22 cellular contexts compared by ENCODE assay signal in genomic region chr3:104612218-104612617, GRCh38.
DNase-seq lines count a peak whose midpoint lies in the region; ATAC-seq and TF ChIP-seq lines count a peak whose summit lies in the region.
"Had no signal": no experiment of that assay in that cellular context is flagged by ENCODE, and none has a peak within 500 bp of the region (broad histone marks: within the 10 kb centered on the region; RNA-seq: fewer than 3 reads in every experiment).

No MANE protein-coding gene starts in this region.

- H3K36me3 ChIP-seq in breast epithelium: no peaks in the 10 kb centered on the region

- peak overlapping the region; percentile 41 to 64 for H3K27ac ChIP-seq in breast epithelium
- H3K27ac ChIP-seq: GM23248 had no signal

- CTCF ChIA-PET in MCF 10A (lab: Yijun Ruan, JAX): interaction anchor here (1.0 to 3.5 kb wide), 5 partner anchors 8 to 755 kb away, joined by 3 to 19 read pairs (median 5); partner anchors contain the start of gene ALCAM

- H3K4me3 Mint-ChIP-seq in MCF 10A (ENCODE audit: unreplicated experiment): no peak overlapping the region
- H3K4me3 Mint-ChIP-seq: IgD-negative memory B cell, T-cell had no signal

- DNase-seq in breast epithelium (ENCODE audit: low spot score in 2 of 2) (peak in 1 of 2 donors; percentile 25), MCF 10A (ENCODE audit: unreplicated experiment) (no peak), NCI-H69 (lab: John Stamatoyannopoulos, UW) (peak; percentile 45), left colon (peak in 1 of 2 donors; percentile 32), posterior cingulate gyrus (no peak)
- DNase-seq in activated naive CD4-positive, alpha-beta T cell treated with anti-CD3 and anti-CD28 coated beads, Interleukin-2, amount 50 U/mL, for 72 hours (ENCODE audit: low spot score in 2 of 2): no peak
- DNase-seq: AML-193, DMS 273 treated with DMSO at 0.1 percent for 48 hours, GDM1, GM23248, Karpas-422, NCI-H1092 treated with DMSO at 0.1 percent for 48 hours, NCI-H187, NCI-H2107, NCI-H345, NCI-H524 treated with DMSO at 0.1 percent for 48 hours, OCI-M1, SHP77 treated with DMSO at 0.1 percent for 48 hours, SK-N-SH, T-cell had no signal

- no peaks in the 10 kb centered on the region for H3K4me1 ChIP-seq in breast epithelium

- H3K27ac Mint-ChIP-seq in MCF 10A (ENCODE audit: low read depth, unreplicated experiment): no peak overlapping the region
- no peak overlapping the region for H3K27ac Mint-ChIP-seq in activated naive CD4-positive, alpha-beta T cell treated with anti-CD3 and anti-CD28 coated beads, Interleukin-2, amount 50 U/mL, for 72 hours
- H3K27ac Mint-ChIP-seq: IgD-negative memory B cell, T-cell had no signal

- no peaks in the 10 kb centered on the region for H3K27me3 ChIP-seq in breast epithelium

- intact Hi-C loops in breast epithelium (cut with DNase I; ENCODE audit: low total_unique reads) (no loop called here), MCF 10A (cut with micrococcal nuclease) (no loop called here), left colon (cut with DNase I, micrococcal nuclease) (no loop called here), posterior cingulate gyrus (cut with DNase I) (no loop called here)

- no peaks in the 10 kb centered on the region for H3K36me3 Mint-ChIP-seq in MCF 10A (ENCODE audit: insufficient read depth, unreplicated experiment)
- no peaks in the 10 kb centered on the region for H3K36me3 Mint-ChIP-seq in activated naive CD4-positive, alpha-beta T cell treated with anti-CD3 and anti-CD28 coated beads, Interleukin-2, amount 50 U/mL, for 72 hours
- H3K36me3 Mint-ChIP-seq: IgD-negative memory B cell, T-cell had no signal

- TF ChIP-seq POLR2A in breast epithelium (IDR thresholded peaks at IDR 0.05): no peak

- no TSS peak for BruUV-seq in MCF 10A (replicated peaks; lab: Mats Ljungman, UMichigan)

- no peaks in the 10 kb centered on the region for H3K9me3 ChIP-seq in breast epithelium
- H3K9me3 ChIP-seq: SK-N-SH had no signal

- H3K4me1 Mint-ChIP-seq in MCF 10A (ENCODE audit: insufficient read depth, unreplicated experiment): peaks cover 11% of the 10 kb centered on the region
- H3K4me1 Mint-ChIP-seq: T-cell had no signal

- POLR2A ChIA-PET in MCF 10A (lab: Yijun Ruan, JAX): interaction anchor here (0.6 to 1.2 kb wide), 3 partner anchors 15 to 753 kb away, joined by 3 read pairs; no protein-coding TSS in a partner anchor

- ATAC-seq in left colon: peak; percentile 87
- ATAC-seq in HG02970 (IDR thresholded peaks at IDR 0.05; ENCODE audit: low FRiP score, unreplicated experiment): no peak
- ATAC-seq in activated naive CD4-positive, alpha-beta T cell treated with anti-CD3 and anti-CD28 coated beads, Interleukin-2, amount 50 U/mL, for 72 hours: no peak
- ATAC-seq: T-cell had no signal

- H3K9me3 Mint-ChIP-seq in MCF 10A (ENCODE audit: unreplicated experiment): no peaks in the 10 kb centered on the region
- peaks cover 0 to 3% of the 10 kb centered on the region in 2 donors for H3K9me3 Mint-ChIP-seq in activated naive CD4-positive, alpha-beta T cell treated with anti-CD3 and anti-CD28 coated beads, Interleukin-2, amount 50 U/mL, for 72 hours
- H3K9me3 Mint-ChIP-seq: IgD-negative memory B cell, T-cell had no signal

- H3K4me3 ChIP-seq in breast epithelium: no peak overlapping the region
- H3K4me3 ChIP-seq: GM23248 had no signal

- no peaks in the 10 kb centered on the region for H3K27me3 Mint-ChIP-seq in MCF 10A (ENCODE audit: insufficient read depth, unreplicated experiment)
- H3K27me3 Mint-ChIP-seq: IgD-negative memory B cell had no signal

- no peak for TF ChIP-seq CTCF in breast epithelium (IDR thresholded peaks at IDR 0.05)
- TF ChIP-seq CTCF in MCF 10A (IDR thresholded peaks at IDR 0.05; ENCODE audit: unreplicated experiment): no peak
